In the genomic region with DNA sequence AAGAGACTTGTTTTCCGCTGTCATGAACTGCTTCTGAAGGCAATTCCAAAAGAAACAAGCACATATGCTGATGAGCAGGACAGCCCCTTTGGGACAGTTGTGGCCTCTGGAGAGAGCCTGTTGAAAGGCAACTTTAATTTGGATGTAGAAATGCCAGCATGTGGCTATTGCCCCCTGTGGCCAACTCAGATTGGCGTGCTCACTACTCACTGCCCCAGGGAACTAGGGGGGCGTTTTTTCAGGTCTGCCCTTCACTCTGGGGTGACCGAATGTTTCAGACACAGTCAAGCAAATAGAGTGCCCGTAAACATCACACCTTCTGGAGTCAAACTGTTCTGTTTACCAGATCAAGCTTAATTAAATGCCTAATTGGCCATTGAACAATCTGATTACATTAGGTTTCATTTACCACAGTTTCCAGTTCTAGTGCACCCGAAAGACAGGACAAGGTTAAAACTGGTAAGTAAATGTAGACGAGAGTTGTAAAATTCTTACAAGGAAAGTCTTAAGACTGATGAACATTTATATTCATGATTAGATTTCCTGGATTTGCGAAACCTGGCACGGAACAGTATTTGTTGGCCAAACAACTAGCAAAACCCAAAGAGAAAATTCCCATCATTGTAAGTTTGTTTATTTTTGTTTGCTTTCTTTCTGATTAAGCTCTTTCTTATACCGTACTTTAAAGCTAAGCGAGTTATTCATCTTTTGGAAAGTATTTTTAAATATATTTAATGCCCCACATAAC, we compare ENCODE assay signal across 19 cellular contexts.
A peak's percentile ranks its signal among the peaks of the same experiment; 100 is the strongest.
DNase-seq lines count a peak whose midpoint lies in the region; ATAC-seq, FAIRE-seq and TF ChIP-seq lines count a peak whose summit lies in the region.
"Had no signal": no experiment of that assay in that cellular context is flagged by ENCODE, and none has a peak within 500 bp of the region (broad histone marks: within the 10 kb centered on the region; RNA-seq: fewer than 3 reads in every experiment).

No MANE protein-coding gene starts in this region.

- CTCF ChIA-PET in PC-3 (lab: Charles Lee): no interaction called here

- no peak overlapping the region for H2BK15ac ChIP-seq in H9 (ENCODE audit: low read depth, low read length)

- peaks cover 4% of the 10 kb centered on the region for H3K36me3 ChIP-seq in PC-3 (ENCODE audit: low read depth, low read length)
- peaks cover 0 to 17% (median 5%) of the 10 kb centered on the region in 3 donors for H3K36me3 ChIP-seq in pancreas

- intact Hi-C loops in PC-3 (cut with micrococcal nuclease): no loop called here
- intact Hi-C loops in pancreas (cut with DNase I): no loop called here

- H2AFZ ChIP-seq in H9 (ENCODE audit: low read length) (no peak overlapping the region), PC-3 (ENCODE audit: low read length) (no peak overlapping the region)

- no TSS peak for BruUV-seq in PC-3 (replicated peaks; lab: Mats Ljungman, UMichigan)

- POLR2A ChIA-PET in PC-3 (lab: Charles Lee; ENCODE audit: unreplicated experiment): no interaction called here

- ATAC-seq in PC-3 (no peak), pancreas (peak in 2 of 4 donors; percentile 43 to 56)
- no peak for ATAC-seq in stimulated activated naive CD8-positive, alpha-beta T cell treated with anti-CD3 and anti-CD28 coated beads, Interleukin-15, Interleukin-2, amounts not matched to agents 100 U/mL and 50 U/mL, for 24 hours
- ATAC-seq: esophagus mucosa had no signal

- H3F3A ChIP-seq in PC-3 (ENCODE audit: low read length, unreplicated experiment): no peaks in the 10 kb centered on the region

- no peaks in the 10 kb centered on the region for H3K9me3 ChIP-seq in H9 (ENCODE audit: control insufficient read depth, low read depth, low read length)
- H3K9me3 ChIP-seq in PC-3 (ENCODE audit: low read length): no peaks in the 10 kb centered on the region
- no peaks in the 10 kb centered on the region for H3K9me3 ChIP-seq in pancreas
- H3K9me3 ChIP-seq: spleen, transverse colon had no signal

- FAIRE-seq in pancreas (lab: Jason Lieb, UNC): peak; percentile 59

- H3K79me2 ChIP-seq in H9 (ENCODE audit: insufficient read depth, low read length) (no peaks in the 10 kb centered on the region), PC-3 (ENCODE audit: low read length) (no peaks in the 10 kb centered on the region)

- H3K9ac ChIP-seq in H9 (ENCODE audit: extremely low read depth, insufficient read length, low read length): no peak overlapping the region
- no peak overlapping the region for H3K9ac ChIP-seq in PC-3 (ENCODE audit: low read length)

- peak overlapping the region in 1 of 3 experiments; percentile 90; a peak in 2 of 7 replicates for H3K27ac Mint-ChIP-seq in H9
- H3K27ac Mint-ChIP-seq: T-helper 1 cell treated with Interleukin-12 subunit alpha and Interleukin-12 subunit beta and Interleukin-4 antibody, amounts not matched to agents 30 μg/mL and 1 μg/mL, for 36 hours had no signal

- no peak overlapping the region for H4K8ac ChIP-seq in H9 (replicated peaks; ENCODE audit: insufficient read length, low read depth, low read length)

- H3K18ac ChIP-seq in H9 (ENCODE audit: insufficient read length, low read depth, low read length): no peak overlapping the region

- H3K4me3 ChIP-seq in PC-3 (ENCODE audit: low read length) (no peak overlapping the region), epithelial cell of proximal tubule (ENCODE audit: low read depth, low read length) (no peak overlapping the region), pancreas (no peak overlapping the region)
- H3K4me3 ChIP-seq: coronary artery, spleen, transverse colon had no signal

- H3K36me3 Mint-ChIP-seq in H9 (ENCODE audit: insufficient read depth in 1 of 3, low read depth in 3 of 3): peaks cover 13 to 57% (median 25%) of the 10 kb centered on the region in 3 experiments; a peak in 6 of 7 replicates

- H3K23ac ChIP-seq in H9 (ENCODE audit: insufficient read length, low read depth, low read length): no peak overlapping the region

- no peak overlapping the region for H3K27ac ChIP-seq in H9 (ENCODE audit: insufficient read length, low read depth, low read length)
- no peak overlapping the region for H3K27ac ChIP-seq in PC-3 (ENCODE audit: low read length)
- H3K27ac ChIP-seq in pancreas: no peak overlapping the region
- no peak overlapping the region for H3K27ac ChIP-seq in substantia nigra (ENCODE audit: low read depth, low read length, poor library complexity, severe bottlenecking)
- H3K27ac ChIP-seq: spleen, transverse colon had no signal

- no peak overlapping the region for H2BK120ac ChIP-seq in H9 (ENCODE audit: low read depth, low read length, poor library complexity, severe bottlenecking)

- H3T11ph ChIP-seq in H9 (ENCODE audit: low read length): no peak overlapping the region

- H3K79me1 ChIP-seq in H9 (ENCODE audit: insufficient read depth, low read depth, low read length, poor library complexity, severe bottlenecking): no peaks in the 10 kb centered on the region

- no peak overlapping the region for H4K5ac ChIP-seq in H9 (ENCODE audit: insufficient read length, low read depth, low read length)

- no peak overlapping the region for H4K91ac ChIP-seq in H9 (ENCODE audit: insufficient read length, low read depth, low read length)

- H3K4me3 Mint-ChIP-seq in H9: peak overlapping the region in 1 of 2 experiments; percentile 26; a peak in 1 of 5 replicates
- H3K4me3 Mint-ChIP-seq: IgD-negative memory B cell; T-helper 1 cell treated with Interleukin-12 subunit alpha and Interleukin-12 subunit beta and Interleukin-4 antibody, amounts not matched to agents 30 μg/mL and 1 μg/mL, for 36 hours had no signal

- no peaks in the 10 kb centered on the region for H3K23me2 ChIP-seq in H9 (ENCODE audit: insufficient read length, low read depth, low read length, poor library complexity, severe bottlenecking)

- H3K27me3 ChIP-seq in H9 (ENCODE audit: insufficient read depth, low read length) (no peaks in the 10 kb centered on the region), PC-3 (ENCODE audit: low read length) (no peaks in the 10 kb centered on the region), pancreas (no peaks in the 10 kb centered on the region)
- H3K27me3 ChIP-seq: spleen, transverse colon had no signal

- no peak for DNase-seq in H9
- DNase-seq in PC-3: no peak
- no peak for DNase-seq in epithelial cell of proximal tubule (ENCODE audit: low read depth)
- DNase-seq in pancreas: no peak
- DNase-seq in substantia nigra (lab: John Stamatoyannopoulos, UW): no peak
- no peak for DNase-seq in activated CD4-positive, CD25-positive, alpha-beta regulatory T cell treated with anti-CD3 and anti-CD28 coated beads, Interleukin-2, amount 50 U/mL, for 72 hours
- DNase-seq in cerebellar nuclear complex (lab: John Stamatoyannopoulos, UW): no peak
- DNase-seq in stimulated activated naive CD8-positive, alpha-beta T cell treated with anti-CD3 and anti-CD28 coated beads, Interleukin-15, Interleukin-2, amounts not matched to agents 100 U/mL and 50 U/mL, for 24 hours: no peak
- DNase-seq: activated gamma-delta T cell, amygdala, GF-D8, left cardiac atrium, NCI-H1092, spleen, transverse colon had no signal

- H3K4me2 ChIP-seq in H9 (ENCODE audit: insufficient read depth, insufficient read length, low read length) (no peak overlapping the region), PC-3 (ENCODE audit: low read length) (no peak overlapping the region)

- H2AK5ac ChIP-seq in H9 (ENCODE audit: insufficient read length, low read length): no peak overlapping the region

- peaks cover 2% of the 10 kb centered on the region; the same call in 1 of the 2 replicates for H3K4me1 ChIP-seq in H9 (ENCODE audit: insufficient read depth, low read length)
- H3K4me1 ChIP-seq in PC-3 (ENCODE audit: insufficient read depth, low read length): no peaks in the 10 kb centered on the region
- peaks cover 0 to 4% (median 0%) of the 10 kb centered on the region in 3 donors for H3K4me1 ChIP-seq in pancreas
- H3K4me1 ChIP-seq: transverse colon had no signal

- no CpG with 5 or more reads among the region's 11 CpGs for WGBS in H9 (ENCODE audit: extremely low coverage, insufficient read length, low lambda C conversion rate)
- WGBS in pancreas, 2 donors: 74 to 78% methylated on average over 11 of the region's 11 CpGs

- H3K4me1 Mint-ChIP-seq in H9: peaks cover 13 to 24% of the 10 kb centered on the region in 2 experiments

- H2BK12ac ChIP-seq in H9 (ENCODE audit: insufficient read length, low read depth, low read length): no peak overlapping the region

- H4K20me1 ChIP-seq in H9 (ENCODE audit: control insufficient read depth, insufficient read depth, insufficient read length): no peaks in the 10 kb centered on the region
- H4K20me1 ChIP-seq in PC-3 (ENCODE audit: low read length): no peaks in the 10 kb centered on the region

- no peak overlapping the region for H3K56ac ChIP-seq in H9 (ENCODE audit: insufficient read length, low read depth, low read length)

- H3K9me3 Mint-ChIP-seq in H9: no peaks in the 10 kb centered on the region
- H3K9me3 Mint-ChIP-seq: T-helper 1 cell treated with Interleukin-12 subunit alpha and Interleukin-12 subunit beta and Interleukin-4 antibody, amounts not matched to agents 30 μg/mL and 1 μg/mL, for 36 hours had no signal

- H2BK20ac ChIP-seq in H9 (ENCODE audit: low read depth, low read length, poor library complexity, severe bottlenecking): no peak overlapping the region

- H3K27me3 Mint-ChIP-seq in H9 (ENCODE audit: low read depth): no peaks in the 10 kb centered on the region
- H3K27me3 Mint-ChIP-seq: IgD-negative memory B cell had no signal

- H3K4ac ChIP-seq in H9 (ENCODE audit: low read depth, low read length): no peak overlapping the region

- H3K14ac ChIP-seq in H9 (ENCODE audit: insufficient read depth, low read length): no peak overlapping the region

- no peaks in the 10 kb centered on the region for H3K9me2 ChIP-seq in PC-3 (replicated peaks; ENCODE audit: low read length)

- peak; percentile 31; the same call in 2 of the 3 replicates for TF ChIP-seq CTCF in H9 (conservative IDR thresholded peaks at IDR 0.05)
- TF ChIP-seq CTCF in PC-3 (conservative IDR thresholded peaks at IDR 0.05; ENCODE audit: low read depth, low read length): peak; percentile 43
- peak; percentile 13 for TF ChIP-seq CTCF in epithelial cell of proximal tubule (conservative IDR thresholded peaks at IDR 0.05; ENCODE audit: low read depth, low read length)
- no peak for TF ChIP-seq CTCF in pancreas (IDR thresholded peaks at IDR 0.05)

- H2BK5ac ChIP-seq in H9 (ENCODE audit: insufficient read length, low read length): no peak overlapping the region

Comparison
In these comparisons a context has a peak if more than half of its experiments do, and no peak if none do; other contexts are left out.
1. CTCF ChIP-seq: peak in H9 (single experiment), PC-3 (single experiment) and epithelial cell of proximal tubule (single experiment); none in pancreas (0 of 4).